ENCODE assay signal across 1 cellular context in the genomic region with DNA sequence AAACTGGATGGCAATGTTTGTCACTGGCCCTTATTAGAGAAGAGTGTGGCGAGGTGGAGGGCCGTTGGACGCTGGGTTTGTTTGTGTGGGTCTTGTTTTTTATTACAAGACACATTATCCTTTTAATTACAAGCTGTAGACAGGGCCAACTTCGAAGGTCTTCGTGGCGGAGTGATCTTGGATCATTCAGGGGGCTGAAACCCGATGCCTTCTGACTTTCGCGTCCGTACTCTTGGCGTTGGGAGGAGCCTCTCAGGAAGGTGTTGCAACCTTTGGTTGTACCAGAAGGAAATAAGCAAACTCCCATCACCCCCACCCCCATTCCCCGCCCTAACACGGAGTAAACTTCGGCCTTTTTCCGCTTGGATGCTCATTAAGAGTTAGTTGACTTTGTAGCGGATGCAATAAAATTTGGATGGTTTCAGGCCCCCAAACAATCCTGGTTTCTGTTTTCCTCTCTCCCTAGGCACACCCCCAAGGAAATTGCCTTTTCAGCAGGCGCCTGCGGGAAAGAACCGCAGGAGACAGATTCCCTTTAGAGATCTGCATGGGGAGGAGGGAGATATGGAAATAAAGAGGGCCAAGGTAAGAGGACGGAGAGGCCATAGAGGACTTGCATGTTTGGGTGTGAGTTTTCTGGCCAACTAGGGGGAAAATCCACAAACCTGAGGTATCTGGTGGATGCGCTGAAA.
TF ChIP-seq lines count a peak whose summit lies in the region.

No MANE protein-coding gene starts in this region.

TF ChIP-seq in HEK293, 187 proteins besides CTCF, POLR2A, EP300 and RAD21 (continued from another document):
- TF ChIP-seq, protein P1, sequence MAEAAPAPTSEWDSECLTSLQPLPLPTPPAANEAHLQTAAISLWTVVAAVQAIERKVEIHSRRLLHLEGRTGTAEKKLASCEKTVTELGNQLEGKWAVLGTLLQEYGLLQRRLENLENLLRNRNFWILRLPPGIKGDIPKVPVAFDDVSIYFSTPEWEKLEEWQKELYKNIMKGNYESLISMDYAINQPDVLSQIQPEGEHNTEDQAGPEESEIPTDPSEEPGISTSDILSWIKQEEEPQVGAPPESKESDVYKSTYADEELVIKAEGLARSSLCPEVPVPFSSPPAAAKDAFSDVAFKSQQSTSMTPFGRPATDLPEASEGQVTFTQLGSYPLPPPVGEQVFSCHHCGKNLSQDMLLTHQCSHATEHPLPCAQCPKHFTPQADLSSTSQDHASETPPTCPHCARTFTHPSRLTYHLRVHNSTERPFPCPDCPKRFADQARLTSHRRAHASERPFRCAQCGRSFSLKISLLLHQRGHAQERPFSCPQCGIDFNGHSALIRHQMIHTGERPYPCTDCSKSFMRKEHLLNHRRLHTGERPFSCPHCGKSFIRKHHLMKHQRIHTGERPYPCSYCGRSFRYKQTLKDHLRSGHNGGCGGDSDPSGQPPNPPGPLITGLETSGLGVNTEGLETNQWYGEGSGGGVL (tag by site-specific recombination; IDR thresholded peaks at IDR 0.05), result peak; percentile 50; the same call in 1 of the 2 replicates
- TF ChIP-seq ZNF654 (tag by site-specific recombination; IDR thresholded peaks at IDR 0.05; ENCODE audit: low read depth) (no peak), ZNF391 (tag by site-specific recombination; IDR thresholded peaks at IDR 0.05; ENCODE audit: borderline replicate concordance, low read depth) (no peak), ZNF350 (tag by site-specific recombination; IDR thresholded peaks at IDR 0.05) (no peak), SP3 (tag by site-specific recombination; IDR thresholded peaks at IDR 0.05) (no peak), ZNF626 (tag by site-specific recombination; IDR thresholded peaks at IDR 0.05) (no peak), ZNF2 (tag by site-specific recombination; IDR thresholded peaks at IDR 0.05) (no peak), ZNF223 (tag by site-specific recombination; IDR thresholded peaks at IDR 0.05) (no peak)
